In the genomic region with DNA sequence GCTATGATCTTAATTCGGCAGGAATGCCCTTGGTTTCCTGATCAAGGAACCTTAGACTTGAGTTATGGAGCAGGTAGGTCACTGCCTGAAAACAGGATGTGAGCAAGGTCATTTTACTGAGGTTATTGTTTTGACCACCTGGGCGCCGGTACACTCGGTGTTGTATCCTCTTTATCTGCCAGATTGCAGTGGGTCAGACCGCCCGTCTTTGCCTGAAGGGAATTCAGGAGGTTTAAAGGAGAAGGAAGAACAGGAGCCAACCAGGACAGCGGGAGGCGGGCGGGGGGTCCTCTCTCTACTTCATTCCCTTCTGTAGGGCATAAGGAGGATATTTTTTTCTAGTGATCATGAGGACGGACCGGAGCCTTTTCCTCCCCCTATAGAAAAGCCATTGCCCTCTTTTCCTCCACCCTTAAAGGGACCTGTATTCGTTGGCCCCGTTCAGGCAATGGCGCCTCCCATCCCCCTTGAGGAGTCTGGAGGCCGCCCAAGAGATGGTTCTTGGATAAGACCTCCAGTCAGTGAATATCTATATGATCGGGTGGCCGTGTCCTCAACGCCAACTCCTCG, we compare ENCODE assay signal across 25 cellular contexts. TPM values are rescaled to one million over a fixed set of nuclear protein-coding genes. Genes with fewer than 3 reads are reported as not detected.
"Had no signal": no experiment of that assay in that cellular context is flagged by ENCODE, and none has a peak within 500 bp of the region (broad histone marks: within the 10 kb centered on the region; RNA-seq: fewer than 3 reads in every experiment).

No MANE protein-coding gene starts in this region.

- H3K36me3 ChIP-seq: cardiac muscle cell, ovary, prostate gland, thoracic aorta had no signal

- H3K4me1 Mint-ChIP-seq: activated naive CD4-positive, alpha-beta T cell treated with anti-CD3 and anti-CD28 coated beads, Interleukin-2, amount 50 U/mL, for 24 hours; natural killer cell had no signal

- H3K4me3 Mint-ChIP-seq: activated naive CD4-positive, alpha-beta T cell treated with anti-CD3 and anti-CD28 coated beads, Interleukin-2, amount 50 U/mL, for 24 hours; natural killer cell; type B pancreatic cell had no signal

- H3K4me3 ChIP-seq: body of pancreas, cardiac muscle cell, ovary, prostate gland, thoracic aorta had no signal

- H3K36me3 Mint-ChIP-seq: activated naive CD4-positive, alpha-beta T cell treated with anti-CD3 and anti-CD28 coated beads, Interleukin-2, amount 50 U/mL, for 24 hours; natural killer cell; type B pancreatic cell had no signal

- H3K9me3 ChIP-seq: body of pancreas, ovary, prostate gland, thoracic aorta had no signal

- H3K9me3 Mint-ChIP-seq: activated naive CD4-positive, alpha-beta T cell treated with anti-CD3 and anti-CD28 coated beads, Interleukin-2, amount 50 U/mL, for 24 hours; natural killer cell; type B pancreatic cell had no signal

- H3K27ac Mint-ChIP-seq: activated naive CD4-positive, alpha-beta T cell treated with anti-CD3 and anti-CD28 coated beads, Interleukin-2, amount 50 U/mL, for 24 hours; natural killer cell had no signal

- DNase-seq: activated CD4-positive, alpha-beta T cell treated with anti-CD3 and anti-CD28 coated beads for 1 hour; activated CD4-positive, alpha-beta T cell treated with anti-CD3 and anti-CD28 coated beads, Interleukin-2, amount 50 U/mL, for 1 hour; activated gamma-delta T cell treated with Interleukin-2 at 50 U/mL for 16 hours; anterior cingulate cortex; effector CD8-positive, alpha-beta T cell; foreskin fibroblast; kidney; midbrain; natural killer cell; ovary; stimulated activated CD4-positive, alpha-beta T cell treated with anti-CD3 and anti-CD28 coated beads, Interleukin-4, amount 100 ng/mL, for 1 hour; stimulated activated naive CD4-positive, alpha-beta T cell treated with Interleukin-2 at 50 U/mL for 16 hours; T-helper 9 cell had no signal

- H3K4me1 ChIP-seq: prostate gland had no signal

- ATAC-seq: natural killer cell had no signal

- H3K27ac ChIP-seq: cardiac muscle cell, ovary, prostate gland, thoracic aorta had no signal

- H3K27me3 ChIP-seq: body of pancreas, cardiac muscle cell, ovary had no signal

RNA-seq across cellular contexts. Expression of gene MS4A15, which starts 0.6 kb away (rescaled TPM):
- total RNA-seq: body of pancreas; cardiac muscle cell; chondrocyte; dermis blood vessel endothelial cell; fibroblast of lung; kidney; left lobe of liver; mammary epithelial cell; natural killer cell; prostate gland; T-helper 1 cell treated with Interleukin-12 subunit alpha and Interleukin-12 subunit beta and Interleukin-4 antibody, amounts not matched to agents 30 ng/mL and 1 ng/mL, for 36 hours; thoracic aorta had no signal
- polyA plus RNA-seq: cardiac muscle cell, fibroblast of lung, mammary epithelial cell had no signal

RNA-seq across cellular contexts. Expression of gene MS4A10, which starts 27.8 kb away (rescaled TPM):
- total RNA-seq: body of pancreas; cardiac muscle cell; chondrocyte; dermis blood vessel endothelial cell; fibroblast of lung; kidney; left lobe of liver; mammary epithelial cell; natural killer cell; T-helper 1 cell treated with Interleukin-12 subunit alpha and Interleukin-12 subunit beta and Interleukin-4 antibody, amounts not matched to agents 30 ng/mL and 1 ng/mL, for 36 hours; thoracic aorta had no signal
- polyA plus RNA-seq: cardiac muscle cell, fibroblast of lung, mammary epithelial cell, ovary had no signal

RNA-seq across cellular contexts. Expression of gene MS4A18, which starts 32.8 kb away (rescaled TPM):
- total RNA-seq: body of pancreas; cardiac muscle cell; chondrocyte; dermis blood vessel endothelial cell; fibroblast of lung; kidney; left lobe of liver; mammary epithelial cell; natural killer cell; ovary; prostate gland; T-helper 1 cell treated with Interleukin-12 subunit alpha and Interleukin-12 subunit beta and Interleukin-4 antibody, amounts not matched to agents 30 ng/mL and 1 ng/mL, for 36 hours; thoracic aorta had no signal
- polyA plus RNA-seq: cardiac muscle cell, fibroblast of lung, mammary epithelial cell, ovary had no signal

RNA-seq across cellular contexts. Expression of gene MS4A8, which starts 57.9 kb away (rescaled TPM):
- total RNA-seq: cardiac muscle cell; chondrocyte; dermis blood vessel endothelial cell; fibroblast of lung; kidney; left lobe of liver; mammary epithelial cell; natural killer cell; T-helper 1 cell treated with Interleukin-12 subunit alpha and Interleukin-12 subunit beta and Interleukin-4 antibody, amounts not matched to agents 30 ng/mL and 1 ng/mL, for 36 hours; thoracic aorta had no signal
- polyA plus RNA-seq: cardiac muscle cell, fibroblast of lung, mammary epithelial cell had no signal
